ENCODE assay signal across 13 cellular contexts in the genomic region with DNA sequence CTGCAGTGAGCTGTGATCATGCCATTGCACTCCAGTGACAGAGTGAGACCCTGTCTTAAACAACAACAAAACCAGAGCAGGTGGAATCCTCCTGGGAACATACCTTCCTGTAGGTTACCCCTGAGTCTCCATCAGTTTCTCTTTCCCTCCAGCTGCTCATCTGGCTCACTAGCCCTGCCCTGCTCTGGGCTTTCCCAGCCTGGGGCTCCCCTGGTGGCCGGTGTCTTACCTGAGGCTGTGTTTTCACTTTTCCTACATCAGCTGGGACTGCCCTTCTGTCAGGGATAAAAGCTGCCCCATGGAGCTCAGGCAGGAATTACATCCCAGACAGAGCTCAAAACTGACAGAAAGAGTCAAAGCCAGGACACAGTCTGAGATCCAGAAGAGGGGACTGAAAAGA. TPM values are rescaled to one million over a fixed set of nuclear protein-coding genes. Genes with fewer than 3 reads are reported as not detected.
"Had no signal": no experiment of that assay in that cellular context is flagged by ENCODE, and none has a peak within 500 bp of the region (broad histone marks: within the 10 kb centered on the region; RNA-seq: fewer than 3 reads in every experiment).

A gene (plus strand): TSS at position 312 of the 400 bp plus-strand sequence. CDS start 173 bp downstream, outside the sequence.

RNA-seq across cellular contexts. Expression of the gene that starts here (rescaled TPM):
- total RNA-seq: activated CD4-positive, alpha-beta memory T cell treated with anti-CD3 and anti-CD28 coated beads for 36 hours; cardiac septum; dermis microvascular lymphatic vessel endothelial cell; fibroblast of lung; lung microvascular endothelial cell; myocyte; osteoblast; prostate gland; right atrium auricular region; skeletal muscle tissue; stomach; T-helper 2 cell treated with Interferon-gamma antibody and Interleukin-4, amounts not matched to agents 100 ng/mL and 5 ng/mL, for 36 hours; temporal lobe had no signal
- polyA plus RNA-seq: fibroblast of lung, stomach had no signal
